Comparison of ENCODE assay signal across 9 cellular contexts in the genomic region with DNA sequence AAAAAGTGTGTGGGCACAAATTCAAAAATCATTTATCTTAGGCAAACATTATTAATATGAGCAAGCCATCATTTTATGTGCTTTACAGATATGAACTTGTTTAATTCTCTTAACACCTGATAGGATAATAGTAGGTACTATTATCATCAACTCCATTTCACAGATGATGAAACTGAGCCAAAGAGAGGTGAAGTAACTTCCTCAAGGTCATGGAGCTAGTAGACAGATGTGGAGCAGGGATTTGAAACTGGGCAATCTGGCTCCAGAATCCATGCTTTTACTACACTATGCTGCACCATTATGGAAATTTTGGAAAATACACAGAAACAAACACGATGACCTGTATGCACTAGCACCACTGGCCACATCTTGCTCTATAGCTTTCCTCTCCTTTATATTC. TPM values are rescaled to one million over a fixed set of nuclear protein-coding genes. Genes with fewer than 3 reads are reported as not detected.
A peak's percentile ranks its signal among the peaks of the same experiment; 100 is the strongest.
DNase-seq lines count a peak whose midpoint lies in the region; ATAC-seq and TF ChIP-seq lines count a peak whose summit lies in the region.
"Had no signal": no experiment of that assay in that cellular context is flagged by ENCODE, and none has a peak within 500 bp of the region (broad histone marks: within the 10 kb centered on the region; RNA-seq: fewer than 3 reads in every experiment).

No MANE protein-coding gene starts in this region.

- H3K27me3 ChIP-seq in OCI-LY1 (ENCODE audit: insufficient read depth, low read length), result no peaks in the 10 kb centered on the region
- H3K27me3 ChIP-seq in right cardiac atrium (ENCODE audit: control insufficient read depth, insufficient read depth), result no peaks in the 10 kb centered on the region
- H3K27me3 ChIP-seq in tibial artery, result no peaks in the 10 kb centered on the region

- H3K27me3 Mint-ChIP-seq in activated CD4-positive, alpha-beta memory T cell treated with anti-CD3 and anti-CD28 coated beads for 36 hours, result no peaks in the 10 kb centered on the region
- no peaks in the 10 kb centered on the region for H3K27me3 Mint-ChIP-seq in activated CD4-positive, alpha-beta memory T cell treated with anti-CD3 and anti-CD28 coated beads, Interleukin-2, amount 10 ng/mL, durations not matched to agents 7 days and 5 days
- H3K27me3 Mint-ChIP-seq in effector memory CD8-positive, alpha-beta T cell, result no peaks in the 10 kb centered on the region

- no peaks in the 10 kb centered on the region for H3K36me3 Mint-ChIP-seq in activated CD4-positive, alpha-beta memory T cell treated with anti-CD3 and anti-CD28 coated beads for 36 hours
- H3K36me3 Mint-ChIP-seq in activated CD4-positive, alpha-beta memory T cell treated with anti-CD3 and anti-CD28 coated beads, Interleukin-2, amount 10 ng/mL, durations not matched to agents 7 days and 5 days (ENCODE audit: low read depth), result no peaks in the 10 kb centered on the region
- peaks cover 5% of the 10 kb centered on the region for H3K36me3 Mint-ChIP-seq in effector memory CD8-positive, alpha-beta T cell (ENCODE audit: insufficient read depth)

- H4K20me1 ChIP-seq in OCI-LY1 (ENCODE audit: insufficient read depth, low read length), result no peaks in the 10 kb centered on the region

- H3K9me2 ChIP-seq in OCI-LY1 (ENCODE audit: low read depth, low read length), result no peaks in the 10 kb centered on the region

- H3K27ac ChIP-seq in OCI-LY1 (ENCODE audit: low read depth, low read length, poor library complexity, severe bottlenecking), result peak overlapping the region; percentile 85
- peak overlapping the region; percentile 64 for H3K27ac ChIP-seq in right cardiac atrium (ENCODE audit: low read length)
- H3K27ac ChIP-seq in tibial artery, result peak overlapping the region; percentile 69 to 79

- 0 out of 2 replicates have a peak overlapping the region, but pooled peaks have one; percentile 63 for H2AFZ ChIP-seq in OCI-LY1 (ENCODE audit: low read length)

- H3K79me2 ChIP-seq in OCI-LY1 (ENCODE audit: insufficient read depth, low read length), result no peaks in the 10 kb centered on the region

- no peak for TF ChIP-seq CTCF in OCI-LY1 (IDR thresholded peaks at IDR 0.05; ENCODE audit: low read length)
- no peak for TF ChIP-seq CTCF in tibial artery (IDR thresholded peaks at IDR 0.05)

- CTCF ChIA-PET in activated CD4-positive, alpha-beta memory T cell treated with anti-CD3 and anti-CD28 coated beads for 36 hours (lab: Charles Lee), result interaction anchor here (0.9 to 1.3 kb wide), 2 partner anchors 97 to 163 kb away, joined by 3 to 6 read pairs; a partner anchor contains a TSS
- CTCF ChIA-PET in activated CD4-positive, alpha-beta memory T cell treated with anti-CD3 and anti-CD28 coated beads, Interleukin-2, amount 10 ng/mL, durations not matched to agents 7 days and 5 days (lab: Charles Lee), result interaction anchor here (1.0 to 2.6 kb wide), 4 partner anchors 75 to 163 kb away, joined by 3 to 9 read pairs (median 4); a partner anchor contains a TSS

- peak overlapping the region; percentile 60 for H3K27ac Mint-ChIP-seq in activated CD4-positive, alpha-beta memory T cell treated with anti-CD3 and anti-CD28 coated beads for 36 hours
- no peak overlapping the region for H3K27ac Mint-ChIP-seq in activated CD4-positive, alpha-beta memory T cell treated with anti-CD3 and anti-CD28 coated beads, Interleukin-2, amount 10 ng/mL, durations not matched to agents 7 days and 5 days
- no peak overlapping the region for H3K27ac Mint-ChIP-seq in effector memory CD8-positive, alpha-beta T cell

- no peaks in the 10 kb centered on the region for H3K9me3 Mint-ChIP-seq in activated CD4-positive, alpha-beta memory T cell treated with anti-CD3 and anti-CD28 coated beads for 36 hours
- no peaks in the 10 kb centered on the region for H3K9me3 Mint-ChIP-seq in activated CD4-positive, alpha-beta memory T cell treated with anti-CD3 and anti-CD28 coated beads, Interleukin-2, amount 10 ng/mL, durations not matched to agents 7 days and 5 days
- H3K9me3 Mint-ChIP-seq in effector memory CD8-positive, alpha-beta T cell, result no peaks in the 10 kb centered on the region

- no peaks in the 10 kb centered on the region for H3K36me3 ChIP-seq in OCI-LY1 (ENCODE audit: insufficient read depth, low read length)
- H3K36me3 ChIP-seq in tibial artery, result no peaks in the 10 kb centered on the region

- peak overlapping the region; percentile 99 for H3K4me3 ChIP-seq in OCI-LY1 (ENCODE audit: low read depth, low read length, poor library complexity, severe bottlenecking)
- peak overlapping the region; percentile 83 for H3K4me3 ChIP-seq in right cardiac atrium (ENCODE audit: low read length)
- H3K4me3 ChIP-seq in tibial artery, result peak overlapping the region in 1 of 2 donors; percentile 71

- intact Hi-C loops in activated CD4-positive, alpha-beta memory T cell treated with anti-CD3 and anti-CD28 coated beads for 36 hours (cut with micrococcal nuclease), result loop anchor here (2.0 to 5.0 kb wide), 2 partner anchors 53 to 58 kb away; a partner anchor contains a TSS
- intact Hi-C loops in right cardiac atrium (cut with DNase I) (no loop called here), tibial artery (cut with DNase I; ENCODE audit: low total_unique reads) (no loop called here)

- H3K9me3 ChIP-seq in OCI-LY1 (ENCODE audit: low read length), result no peaks in the 10 kb centered on the region
- no peaks in the 10 kb centered on the region for H3K9me3 ChIP-seq in right cardiac atrium (ENCODE audit: control insufficient read depth, low read length)
- no peaks in the 10 kb centered on the region for H3K9me3 ChIP-seq in tibial artery

- DNase-seq in activated CD4-positive, alpha-beta memory T cell treated with anti-CD3 and anti-CD28 coated beads for 36 hours, result no peak
- DNase-seq in activated CD4-positive, alpha-beta memory T cell treated with anti-CD3 and anti-CD28 coated beads, Interleukin-2, amount 10 ng/mL, durations not matched to agents 7 days and 5 days, result no peak
- no peak for DNase-seq in right cardiac atrium
- no peak for DNase-seq in tibial artery
- DNase-seq in effector memory CD8-positive, alpha-beta T cell, result no peak
- no peak for DNase-seq in left lobe of liver (ENCODE audit: low spot score)

- no peak overlapping the region for H3K4me3 Mint-ChIP-seq in activated CD4-positive, alpha-beta memory T cell treated with anti-CD3 and anti-CD28 coated beads for 36 hours
- no peak overlapping the region for H3K4me3 Mint-ChIP-seq in activated CD4-positive, alpha-beta memory T cell treated with anti-CD3 and anti-CD28 coated beads, Interleukin-2, amount 10 ng/mL, durations not matched to agents 7 days and 5 days
- H3K4me3 Mint-ChIP-seq in effector memory CD8-positive, alpha-beta T cell, result no peak overlapping the region

- no peak for ATAC-seq in right cardiac atrium
- no peak for ATAC-seq in effector memory CD8-positive, alpha-beta T cell (replicated peaks)
- no peak for ATAC-seq in HG03139 (IDR thresholded peaks at IDR 0.05; ENCODE audit: unreplicated experiment)
- ATAC-seq in left lobe of liver, result no peak

- peaks cover 8% of the 10 kb centered on the region for H3K4me1 Mint-ChIP-seq in activated CD4-positive, alpha-beta memory T cell treated with anti-CD3 and anti-CD28 coated beads for 36 hours (ENCODE audit: low read depth)
- peaks cover 15% of the 10 kb centered on the region for H3K4me1 Mint-ChIP-seq in activated CD4-positive, alpha-beta memory T cell treated with anti-CD3 and anti-CD28 coated beads, Interleukin-2, amount 10 ng/mL, durations not matched to agents 7 days and 5 days
- peaks cover 5 to 7% of the 10 kb centered on the region in 2 donors for H3K4me1 Mint-ChIP-seq in effector memory CD8-positive, alpha-beta T cell (ENCODE audit: low read depth in 2 of 2)

- peak overlapping the region; percentile 85 for H3K4me2 ChIP-seq in OCI-LY1 (ENCODE audit: low read length)

- peak overlapping the region; percentile 86 for H3K9ac ChIP-seq in OCI-LY1 (ENCODE audit: low read length)

- WGBS in right cardiac atrium, result 36% methylated on average over 1 of the region's 1 CpG

- POLR2A ChIA-PET in activated CD4-positive, alpha-beta memory T cell treated with anti-CD3 and anti-CD28 coated beads for 36 hours (lab: Charles Lee), result interaction anchor here (0.8 to 2.4 kb wide), 3 partner anchors 54 to 162 kb away, joined by 3 to 14 read pairs (median 3); a partner anchor contains a TSS
- POLR2A ChIA-PET in activated CD4-positive, alpha-beta memory T cell treated with anti-CD3 and anti-CD28 coated beads, Interleukin-2, amount 10 ng/mL, durations not matched to agents 7 days and 5 days (lab: Charles Lee), result interaction anchor here (1.1 to 2.2 kb wide), 9 partner anchors 9 to 188 kb away, joined by 3 to 17 read pairs (median 5); a partner anchor contains a TSS

- H3K4me1 ChIP-seq in OCI-LY1 (ENCODE audit: insufficient read depth, low read length, severe bottlenecking) (peaks cover 17% of the 10 kb centered on the region), right cardiac atrium (ENCODE audit: control insufficient read depth, insufficient read depth, low read length) (peaks cover 5% of the 10 kb centered on the region), tibial artery (peaks cover 0 to 13% (median 5%) of the 10 kb centered on the region in 4 donors)

- H3F3A ChIP-seq in OCI-LY1 (ENCODE audit: insufficient read depth, low read length), result no peaks in the 10 kb centered on the region

RNA-seq across cellular contexts. Expression of a gene that starts 1.0 kb away (rescaled TPM):
- total RNA-seq in activated CD4-positive, alpha-beta memory T cell treated with anti-CD3 and anti-CD28 coated beads for 36 hours, result 1 to 10 TPM; 7.5 to 7.8 TPM
- total RNA-seq in activated CD4-positive, alpha-beta memory T cell treated with anti-CD3 and anti-CD28 coated beads, Interleukin-2, amount 10 ng/mL, durations not matched to agents 7 days and 5 days, result 1 to 10 TPM; 7.5 to 8.9 TPM
- 10 to 100 TPM in 3 of 4 donors, 1 to 10 TPM in 1; 8.9 to 13.2 (median 10.5) TPM for total RNA-seq in right cardiac atrium
- polyA plus RNA-seq in right cardiac atrium, result 22.4 TPM
- total RNA-seq in left lobe of liver, result 7.3 TPM

RNA-seq across cellular contexts. Expression of a gene that starts 48.8 kb away (rescaled TPM):
- under 1 TPM; 0.76 to 0.92 TPM for total RNA-seq in activated CD4-positive, alpha-beta memory T cell treated with anti-CD3 and anti-CD28 coated beads for 36 hours
- total RNA-seq in activated CD4-positive, alpha-beta memory T cell treated with anti-CD3 and anti-CD28 coated beads, Interleukin-2, amount 10 ng/mL, durations not matched to agents 7 days and 5 days, result under 1 TPM; 0.13 TPM
- 1 to 10 TPM; 3.0 to 5.7 (median 4.2) TPM for total RNA-seq in right cardiac atrium
- 2.7 TPM for polyA plus RNA-seq in right cardiac atrium
- 3.1 TPM for total RNA-seq in left lobe of liver
- total RNA-seq: bronchial epithelial cell had no signal

RNA-seq across cellular contexts. Expression of a gene that starts 58.3 kb away (rescaled TPM):
- total RNA-seq in activated CD4-positive, alpha-beta memory T cell treated with anti-CD3 and anti-CD28 coated beads for 36 hours, result 10 to 100 TPM; 10.5 to 10.8 TPM
- 1 to 10 TPM; 9.0 to 9.5 TPM for total RNA-seq in activated CD4-positive, alpha-beta memory T cell treated with anti-CD3 and anti-CD28 coated beads, Interleukin-2, amount 10 ng/mL, durations not matched to agents 7 days and 5 days
- total RNA-seq in right cardiac atrium, result under 1 TPM; 0.06 to 0.11 (median 0.10) TPM
- polyA plus RNA-seq in right cardiac atrium, result not detected
- total RNA-seq in left lobe of liver, result 0.08 TPM
